Comparison of ENCODE assay signal across 8 cellular contexts in genomic region chr9:26946753-26947727, GRCh38. TPM values are rescaled to one million over a fixed set of nuclear protein-coding genes. Genes with fewer than 3 reads are reported as not detected.
DNase-seq lines count a peak whose midpoint lies in the region; ATAC-seq and TF ChIP-seq lines count a peak whose summit lies in the region.

Gene PLAA, minus strand, starts transcription at chr9:26947242. Its CDS starts 197 bp downstream, at chr9:26947045.

- no peaks in the 10 kb centered on the region for H3K27me3 ChIP-seq in ectodermal cell (ENCODE audit: control insufficient read depth, insufficient read depth, low read length, poor library complexity, severe bottlenecking)
- H3K27me3 ChIP-seq in lung (ENCODE audit: control insufficient read depth, insufficient read depth): no peaks in the 10 kb centered on the region

- H3K9me3 ChIP-seq in ectodermal cell (ENCODE audit: control insufficient read depth, low read length): no peaks in the 10 kb centered on the region
- H3K9me3 ChIP-seq in lung (ENCODE audit: control insufficient read depth in 2 of 2, insufficient read depth in 1 of 2, low read length in 1 of 2): no peaks in the 10 kb centered on the region

- H3K4me3 Mint-ChIP-seq in activated CD8-positive, alpha-beta T cell treated with anti-CD3 and anti-CD28 coated beads, Interleukin-2, amount 10 ng/mL, durations not matched to agents 7 days and 5 days: peak within 1 kb of the TSS; percentile 96

- H3K4me1 Mint-ChIP-seq in activated CD8-positive, alpha-beta T cell treated with anti-CD3 and anti-CD28 coated beads, Interleukin-2, amount 10 ng/mL, durations not matched to agents 7 days and 5 days (ENCODE audit: low read depth): peaks cover 44% of the 10 kb centered on the region

- H3K4me3 ChIP-seq in ectodermal cell (ENCODE audit: insufficient read depth, low read depth, low read length): peak within 1 kb of the TSS; percentile 94
- H3K4me3 ChIP-seq in lung: peak within 1 kb of the TSS; percentile 86

- peak within 1 kb of the TSS; percentile 94 for H3K27ac ChIP-seq in C4-2B
- peak within 1 kb of the TSS; percentile 95 for H3K27ac ChIP-seq in ectodermal cell (ENCODE audit: insufficient read depth, low read depth, low read length, poor library complexity, severe bottlenecking)
- peak within 1 kb of the TSS; percentile 96 to 99 for H3K27ac ChIP-seq in lung (ENCODE audit: low read depth in 1 of 2, low read length in 1 of 2)

- 0% methylated on average over 76 of the region's 76 CpGs for WGBS in ectodermal cell, 2 experiments
- 0% methylated on average over 75 to 76 of the region's 76 CpGs for WGBS in lung, 2 donors

- POLR2A ChIA-PET in activated CD8-positive, alpha-beta T cell treated with anti-CD3 and anti-CD28 coated beads, Interleukin-2, amount 10 ng/mL, durations not matched to agents 7 days and 5 days (lab: Charles Lee): interaction anchor here (0.6 to 2.3 kb wide), 8 partner anchors 8 to 626 kb away, joined by 3 to 36 read pairs (median 4); partner anchors contain the start of genes C9orf72, CAAP1 and IFT74

- H3K36me3 ChIP-seq in ectodermal cell (ENCODE audit: control insufficient read depth, insufficient read depth, low read length): peaks cover 2% of the 10 kb centered on the region
- no peaks in the 10 kb centered on the region for H3K36me3 ChIP-seq in lung (ENCODE audit: control insufficient read depth in 2 of 2, insufficient read depth in 2 of 2, low read length in 2 of 2)

- ATAC-seq in GM19351 (IDR thresholded peaks at IDR 0.05; ENCODE audit: unreplicated experiment) (peak; percentile 97), HG03521 (IDR thresholded peaks at IDR 0.05; ENCODE audit: unreplicated experiment) (peak; percentile 98), lung (ENCODE audit: insufficient read depth, low FRiP score) (peak; percentile 99)
- peak; percentile 96 for ATAC-seq in activated CD8-positive, alpha-beta T cell treated with anti-CD3 and anti-CD28 coated beads, Interleukin-2, amount 10 ng/mL, durations not matched to agents 7 days and 5 days

- peak within 1 kb of the TSS; percentile 100 for H3K27ac Mint-ChIP-seq in activated CD8-positive, alpha-beta T cell treated with anti-CD3 and anti-CD28 coated beads, Interleukin-2, amount 10 ng/mL, durations not matched to agents 7 days and 5 days

- H3K4me1 ChIP-seq in ectodermal cell (ENCODE audit: control insufficient read depth, insufficient read depth, low read length) (peaks cover 6% of the 10 kb centered on the region), lung (ENCODE audit: control insufficient read depth in 2 of 2, insufficient read depth in 2 of 2, low read length in 2 of 2) (peaks cover 4 to 25% of the 10 kb centered on the region in 2 donors)

- no peaks in the 10 kb centered on the region for H3K9me3 Mint-ChIP-seq in activated CD8-positive, alpha-beta T cell treated with anti-CD3 and anti-CD28 coated beads, Interleukin-2, amount 10 ng/mL, durations not matched to agents 7 days and 5 days (ENCODE audit: insufficient read depth)

- TF ChIP-seq CTCF in C4-2B (conservative IDR thresholded peaks at IDR 0.05): no peak; the same call in 1 of the 2 replicates
- no peak for TF ChIP-seq CTCF in lung (IDR thresholded peaks at IDR 0.05; ENCODE audit: control extremely low read depth, extremely low read depth)

- CTCF ChIA-PET in activated CD8-positive, alpha-beta T cell treated with anti-CD3 and anti-CD28 coated beads, Interleukin-2, amount 10 ng/mL, durations not matched to agents 7 days and 5 days (lab: Charles Lee): interaction anchor here (1.5 to 1.6 kb wide), 2 partner anchors 9 to 29 kb away, joined by 4 to 9 read pairs; partner anchors contain the start of gene IFT74

- DNase-seq in NCI-H748 (lab: John Stamatoyannopoulos, UW; ENCODE audit: unreplicated experiment) (peak; percentile 96), lung (ENCODE audit: low spot score) (peak; percentile 89)
- peak; percentile 90 for DNase-seq in activated CD8-positive, alpha-beta T cell treated with anti-CD3 and anti-CD28 coated beads, Interleukin-2, amount 10 ng/mL, durations not matched to agents 7 days and 5 days
- DNase-seq in stimulated activated CD4-positive, alpha-beta T cell treated with anti-CD3 and anti-CD28 coated beads, TNF-alpha, amount 100 ng/mL, for 4 hours (ENCODE audit: low read depth in 3 of 3): peak; percentile 63 to 75 (median 71)

- H3K27me3 Mint-ChIP-seq in activated CD8-positive, alpha-beta T cell treated with anti-CD3 and anti-CD28 coated beads, Interleukin-2, amount 10 ng/mL, durations not matched to agents 7 days and 5 days (ENCODE audit: low read depth): no peaks in the 10 kb centered on the region

- H3K36me3 Mint-ChIP-seq in activated CD8-positive, alpha-beta T cell treated with anti-CD3 and anti-CD28 coated beads, Interleukin-2, amount 10 ng/mL, durations not matched to agents 7 days and 5 days (ENCODE audit: low read depth): peaks cover 21% of the 10 kb centered on the region

RNA-seq across cellular contexts. Expression of gene PLAA, which starts in this region (rescaled TPM):
- 10 to 100 TPM; 30.5 to 35.2 TPM for total RNA-seq in activated CD8-positive, alpha-beta T cell treated with anti-CD3 and anti-CD28 coated beads, Interleukin-2, amount 10 ng/mL, durations not matched to agents 7 days and 5 days
- 44.5 TPM for polyA plus RNA-seq in ectodermal cell (2013, experiment 1 of 4)
- 46.7 TPM for polyA plus RNA-seq in ectodermal cell (2013, experiment 2 of 4)
- 31.9 TPM for polyA plus RNA-seq in ectodermal cell (2013, experiment 3 of 4)
- 33.9 TPM for polyA plus RNA-seq in ectodermal cell (2013, experiment 4 of 4)
- total RNA-seq in lung: 10 to 100 TPM; 24.7 to 25.2 TPM
- polyA plus RNA-seq in lung: 10 to 100 TPM in 1 of 2 donors, 1 to 10 TPM in 1; 8.8 to 19.3 TPM

Comparison
In these comparisons a context has a peak if more than half of its experiments do, and no peak if none do; other contexts are left out.
1. Peak in every context shown above with its lines: DNase-seq, ATAC-seq, H3K4me3 ChIP-seq and H3K27ac ChIP-seq.